1 cellular context compared by ENCODE assay signal in genomic region chr9:94638335-94639044, GRCh38.
TF ChIP-seq lines count a peak whose summit lies in the region.

No MANE protein-coding gene starts in this region.

TF ChIP-seq in GM12878, 131 proteins besides CTCF, POLR2A, EP300 and RAD21 (continued from another document):
- no peak for TF ChIP-seq E2F8 (IDR thresholded peaks at IDR 0.05; ENCODE audit: low read depth, partially characterized antibody)
- no peak for TF ChIP-seq ZBED1 (IDR thresholded peaks at IDR 0.05; ENCODE audit: borderline replicate concordance)
- no peak for TF ChIP-seq SMAD5 (IDR thresholded peaks at IDR 0.05; ENCODE audit: low read depth)
- no peak for TF ChIP-seq EED (IDR thresholded peaks at IDR 0.05; ENCODE audit: low read depth)
- no peak for TF ChIP-seq BHLHE40 (IDR thresholded peaks at IDR 0.05; ENCODE audit: borderline replicate concordance in 1 of 2, low read depth in 2 of 2, low read length in 1 of 2)
- no peak for TF ChIP-seq ETV6 (conservative IDR thresholded peaks at IDR 0.05 in 1 of 2, IDR thresholded peaks at IDR 0.05 in 1 of 2; ENCODE audit: borderline replicate concordance in 1 of 2, low read depth in 1 of 2)
- no peak for TF ChIP-seq SREBF1 (IDR thresholded peaks at IDR 0.05; ENCODE audit: low read length)
- no peak for TF ChIP-seq GATAD2B (conservative IDR thresholded peaks at IDR 0.05; ENCODE audit: low read depth)
- no peak for TF ChIP-seq NBN (IDR thresholded peaks at IDR 0.05)
- no peak for TF ChIP-seq USF1 (IDR thresholded peaks at IDR 0.05; ENCODE audit: borderline replicate concordance, extremely low read length, insufficient read depth, low read depth, low read length)
- no peak for TF ChIP-seq YBX1 (IDR thresholded peaks at IDR 0.05)
- TF ChIP-seq RCOR1 (conservative IDR thresholded peaks at IDR 0.05; ENCODE audit: low read depth, low read length) = no peak
- no peak for TF ChIP-seq POLR2AphosphoS2 (IDR thresholded peaks at IDR 0.05; ENCODE audit: low read depth, low read length)
- no peak for TF ChIP-seq BACH1 (IDR thresholded peaks at IDR 0.05; ENCODE audit: borderline replicate concordance)
- TF ChIP-seq ZNF274 (IDR thresholded peaks at IDR 0.05; ENCODE audit: insufficient read depth, insufficient read length) = no peak
- TF ChIP-seq EGR1 (IDR thresholded peaks at IDR 0.05; ENCODE audit: borderline replicate concordance in 1 of 2, low read depth in 2 of 2, low read length in 2 of 2) = no peak
- TF ChIP-seq ZNF217 (IDR thresholded peaks at IDR 0.05) = no peak
